19 cellular contexts compared by ENCODE assay signal in genomic region chr1:210536263-210536961, GRCh38.
DNase-seq lines count a peak whose midpoint lies in the region; ATAC-seq and TF ChIP-seq lines count a peak whose summit lies in the region.
"Had no signal": no experiment of that assay in that cellular context is flagged by ENCODE, and none has a peak within 500 bp of the region (broad histone marks: within the 10 kb centered on the region; RNA-seq: fewer than 3 reads in every experiment).

No MANE protein-coding gene starts in this region.

- H3K36me3 ChIP-seq in lower lobe of right lung, result no peaks in the 10 kb centered on the region

- H3K27ac Mint-ChIP-seq in MCF 10A (ENCODE audit: low read depth, unreplicated experiment), result no peak overlapping the region
- H3K27ac Mint-ChIP-seq: activated naive CD8-positive, alpha-beta T cell treated with anti-CD3 and anti-CD28 coated beads for 36 hours had no signal

- no peak for ATAC-seq in lower lobe of right lung
- ATAC-seq: HepG2 had no signal

- DNase-seq in NCI-H2171 treated with DMSO at 0.1 percent for 48 hours (lab: John Stamatoyannopoulos, UW) (peak; percentile 49), NCI-H2171 (lab: John Stamatoyannopoulos, UW) (no peak), NCI-H69 (lab: John Stamatoyannopoulos, UW) (peak; percentile 89), epidermal melanocyte (ENCODE audit: insufficient read length, low spot score) (peak; percentile 66), retina (peak; percentile 55), superior temporal gyrus (ENCODE audit: extremely low spot score) (no peak), MCF 10A (ENCODE audit: unreplicated experiment) (no peak), lower lobe of right lung (no peak)
- DNase-seq: activated CD4-positive, alpha-beta T cell treated with anti-CD3 and anti-CD28 coated beads for 48 hours; activated naive CD8-positive, alpha-beta T cell treated with anti-CD3 and anti-CD28 coated beads for 36 hours; EL; midbrain; NCI-H526 treated with DMSO at 0.1 percent for 48 hours; stimulated activated CD4-positive, alpha-beta T cell treated with anti-CD3 and anti-CD28 coated beads, Interleukin-12 subunit alpha, Interleukin-12 subunit beta, amount 100 ng/mL, for 4 hours had no signal

- no peaks in the 10 kb centered on the region for H3K27me3 ChIP-seq in lower lobe of right lung (ENCODE audit: low read depth)

- CTCF ChIA-PET in MCF 10A (lab: Yijun Ruan, JAX), result interaction anchor here (0.6 to 1.0 kb wide), 4 partner anchors 42 to 599 kb away, joined by 3 to 4 read pairs (median 3); no protein-coding TSS in a partner anchor

- no peak overlapping the region for H3K27ac ChIP-seq in lower lobe of right lung
- H3K27ac ChIP-seq: 22Rv1, C4-2B, parathyroid adenoma, RWPE1 had no signal

- H3K4me3 Mint-ChIP-seq in MCF 10A (ENCODE audit: unreplicated experiment), result no peak overlapping the region
- H3K4me3 Mint-ChIP-seq: activated naive CD8-positive, alpha-beta T cell treated with anti-CD3 and anti-CD28 coated beads for 36 hours had no signal

- H3K4me1 Mint-ChIP-seq in MCF 10A (ENCODE audit: insufficient read depth, unreplicated experiment), result no peaks in the 10 kb centered on the region
- H3K4me1 Mint-ChIP-seq: activated naive CD8-positive, alpha-beta T cell treated with anti-CD3 and anti-CD28 coated beads for 36 hours had no signal

- H3K36me3 Mint-ChIP-seq in MCF 10A (ENCODE audit: insufficient read depth, unreplicated experiment), result no peaks in the 10 kb centered on the region
- H3K36me3 Mint-ChIP-seq: activated naive CD8-positive, alpha-beta T cell treated with anti-CD3 and anti-CD28 coated beads for 36 hours had no signal

- no peak overlapping the region for H3K4me3 ChIP-seq in lower lobe of right lung

- no peaks in the 10 kb centered on the region for H3K4me1 ChIP-seq in lower lobe of right lung
- H3K4me1 ChIP-seq: parathyroid adenoma had no signal

- no TSS peak for BruUV-seq in MCF 10A (replicated peaks; lab: Mats Ljungman, UMichigan)

- intact Hi-C loops in MCF 10A (cut with micrococcal nuclease) (no loop called here), lower lobe of right lung (cut with DNase I) (no loop called here)

- TF ChIP-seq CTCF in MCF 10A (IDR thresholded peaks at IDR 0.05; ENCODE audit: unreplicated experiment), result no peak
- no peak for TF ChIP-seq CTCF in lower lobe of right lung (IDR thresholded peaks at IDR 0.05)

- peaks cover 17% of the 10 kb centered on the region for H3K27me3 Mint-ChIP-seq in MCF 10A (ENCODE audit: insufficient read depth, unreplicated experiment)
- H3K27me3 Mint-ChIP-seq: activated naive CD8-positive, alpha-beta T cell treated with anti-CD3 and anti-CD28 coated beads for 36 hours had no signal

- POLR2A ChIA-PET in MCF 10A (lab: Yijun Ruan, JAX), result interaction anchor here (0.6 kb wide), 1 partner anchor 64 kb away, joined by 3 read pairs; no protein-coding TSS in a partner anchor

- no peaks in the 10 kb centered on the region for H3K9me3 Mint-ChIP-seq in MCF 10A (ENCODE audit: unreplicated experiment)
- H3K9me3 Mint-ChIP-seq: activated naive CD8-positive, alpha-beta T cell treated with anti-CD3 and anti-CD28 coated beads for 36 hours had no signal

- H3K9me3 ChIP-seq in lower lobe of right lung, result no peaks in the 10 kb centered on the region

Comparison
In these comparisons a context has a peak if more than half of its experiments do, and no peak if none do; other contexts are left out.
1. DNase-seq: peak in NCI-H2171 treated with DMSO at 0.1 percent for 48 hours (single experiment), NCI-H69 (single experiment), epidermal melanocyte (single experiment) and retina (single experiment); none in NCI-H2171 (single experiment), superior temporal gyrus (single experiment), MCF 10A (single experiment) and lower lobe of right lung (single experiment).